Comparison of ENCODE assay signal across 20 cellular contexts in genomic region chr6:140230282-140230681, GRCh38.
DNase-seq lines count a peak whose midpoint lies in the region; ATAC-seq and TF ChIP-seq lines count a peak whose summit lies in the region.
"Had no signal": no experiment of that assay in that cellular context is flagged by ENCODE, and none has a peak within 500 bp of the region (broad histone marks: within the 10 kb centered on the region; RNA-seq: fewer than 3 reads in every experiment).

No MANE protein-coding gene starts in this region.

- POLR2A ChIA-PET in PC-3 (lab: Charles Lee; ENCODE audit: unreplicated experiment) = no interaction called here

- BruUV-seq in PC-3 (replicated peaks; lab: Mats Ljungman, UMichigan) = no TSS peak
- no TSS peak for BruUV-seq in Calu3 (replicated peaks; lab: Mats Ljungman, UMichigan)

- H3K4me1 ChIP-seq in PC-3 (ENCODE audit: insufficient read depth, low read length) = peaks cover 3% of the 10 kb centered on the region; the same call in 1 of the 2 replicates
- H3K4me1 ChIP-seq in lung (ENCODE audit: control insufficient read depth in 2 of 2, insufficient read depth in 2 of 2, low read length in 2 of 2) = no peaks in the 10 kb centered on the region

- H3K4me1 Mint-ChIP-seq in activated T-helper 17 cell treated with anti-CD3 and anti-CD28 coated beads, Interleukin-2, amount 50 U/mL, for 72 hours = no peaks in the 10 kb centered on the region
- no peaks in the 10 kb centered on the region for H3K4me1 Mint-ChIP-seq in Calu3 (ENCODE audit: low read depth, unreplicated experiment)
- H3K4me1 Mint-ChIP-seq: B cell had no signal

- H3K9me3 Mint-ChIP-seq in activated T-helper 17 cell treated with anti-CD3 and anti-CD28 coated beads, Interleukin-2, amount 50 U/mL, for 72 hours = peaks cover 18% of the 10 kb centered on the region
- peaks cover 9% of the 10 kb centered on the region for H3K9me3 Mint-ChIP-seq in Calu3 (ENCODE audit: low read depth, unreplicated experiment)

- no peaks in the 10 kb centered on the region for H3K27me3 ChIP-seq in PC-3 (ENCODE audit: low read length)
- no peaks in the 10 kb centered on the region for H3K27me3 ChIP-seq in lung (ENCODE audit: control insufficient read depth, insufficient read depth)
- H3K27me3 ChIP-seq: MG63 had no signal

- no peak overlapping the region for H3K4me3 Mint-ChIP-seq in activated T-helper 17 cell treated with anti-CD3 and anti-CD28 coated beads, Interleukin-2, amount 50 U/mL, for 72 hours
- no peak overlapping the region for H3K4me3 Mint-ChIP-seq in Calu3 (ENCODE audit: low read depth, unreplicated experiment)
- H3K4me3 Mint-ChIP-seq: B cell; CD4-positive, alpha-beta T cell had no signal

- H3K9me3 ChIP-seq in PC-3 (ENCODE audit: low read length) (no peaks in the 10 kb centered on the region), lung (ENCODE audit: control insufficient read depth in 2 of 2, insufficient read depth in 1 of 2, low read length in 1 of 2) (peaks cover 0 to 8% of the 10 kb centered on the region in 2 donors)

- CTCF ChIA-PET in PC-3 (lab: Charles Lee) (no interaction called here), Calu3 (lab: Charles Lee) (no interaction called here)

- no peaks in the 10 kb centered on the region for H3K36me3 Mint-ChIP-seq in activated T-helper 17 cell treated with anti-CD3 and anti-CD28 coated beads, Interleukin-2, amount 50 U/mL, for 72 hours (ENCODE audit: low read depth)
- no peaks in the 10 kb centered on the region for H3K36me3 Mint-ChIP-seq in Calu3 (ENCODE audit: insufficient read depth, unreplicated experiment)

- peaks cover 9% of the 10 kb centered on the region for H3K27me3 Mint-ChIP-seq in activated T-helper 17 cell treated with anti-CD3 and anti-CD28 coated beads, Interleukin-2, amount 50 U/mL, for 72 hours
- H3K27me3 Mint-ChIP-seq in Calu3 (ENCODE audit: unreplicated experiment) = no peaks in the 10 kb centered on the region
- H3K27me3 Mint-ChIP-seq: B cell had no signal

- no peak for TF ChIP-seq CTCF in PC-3 (conservative IDR thresholded peaks at IDR 0.05; ENCODE audit: low read depth, low read length)
- TF ChIP-seq CTCF in lung (IDR thresholded peaks at IDR 0.05; ENCODE audit: control extremely low read depth, extremely low read depth) = no peak
- no peak for TF ChIP-seq CTCF in Calu3 (IDR thresholded peaks at IDR 0.05; ENCODE audit: unreplicated experiment)

- H3K27ac ChIP-seq in PC-3 (ENCODE audit: low read length) = no peak overlapping the region
- H3K27ac ChIP-seq in lung (ENCODE audit: low read depth in 1 of 2, low read length in 1 of 2) = no peak overlapping the region
- H3K27ac ChIP-seq: 22Rv1, KMS-11, PC-9 had no signal

- intact Hi-C loops in PC-3 (cut with micrococcal nuclease) = no loop called here
- intact Hi-C loops in Calu3 (cut with micrococcal nuclease; ENCODE audit: unreplicated experiment) = no loop called here

- no peaks in the 10 kb centered on the region for H3K9me2 ChIP-seq in PC-3 (replicated peaks; ENCODE audit: low read length)

- no peak overlapping the region for H3K4me3 ChIP-seq in PC-3 (ENCODE audit: low read length)
- H3K4me3 ChIP-seq in lung = no peak overlapping the region
- H3K4me3 ChIP-seq: MG63, PC-9 had no signal

- 64 to 80% methylated on average over 2 of the region's 2 CpGs for WGBS in lung, 2 donors

- no peaks in the 10 kb centered on the region for H3F3A ChIP-seq in PC-3 (ENCODE audit: low read length, unreplicated experiment)

- H4K20me1 ChIP-seq in PC-3 (ENCODE audit: low read length) = no peaks in the 10 kb centered on the region

- ATAC-seq in PC-3 (peak; percentile 43), lung (ENCODE audit: insufficient read depth, low FRiP score) (no peak), HG03175 (IDR thresholded peaks at IDR 0.05; ENCODE audit: unreplicated experiment) (no peak)
- no peak for ATAC-seq in activated T-helper 17 cell treated with anti-CD3 and anti-CD28 coated beads, Interleukin-2, amount 50 U/mL, for 72 hours (replicated peaks)
- ATAC-seq: HepG2 had no signal

- H3K9ac ChIP-seq in PC-3 (ENCODE audit: low read length) = no peak overlapping the region
- H3K9ac ChIP-seq: KMS-11 had no signal

- peak overlapping the region; percentile 31; the same call in 1 of the 2 replicates for H3K4me2 ChIP-seq in PC-3 (ENCODE audit: low read length)
- H3K4me2 ChIP-seq: KMS-11, PC-9 had no signal

- no peak overlapping the region for H3K27ac Mint-ChIP-seq in activated T-helper 17 cell treated with anti-CD3 and anti-CD28 coated beads, Interleukin-2, amount 50 U/mL, for 72 hours
- H3K27ac Mint-ChIP-seq in Calu3 (ENCODE audit: unreplicated experiment) = no peak overlapping the region
- H3K27ac Mint-ChIP-seq: B cell; CD4-positive, alpha-beta T cell had no signal

- no peak overlapping the region for H2AFZ ChIP-seq in PC-3 (ENCODE audit: low read length)
- H2AFZ ChIP-seq: PC-9 had no signal

- H3K79me2 ChIP-seq in PC-3 (ENCODE audit: low read length) = no peaks in the 10 kb centered on the region

- H3K36me3 ChIP-seq in PC-3 (ENCODE audit: low read depth, low read length) = no peaks in the 10 kb centered on the region
- no peaks in the 10 kb centered on the region for H3K36me3 ChIP-seq in lung (ENCODE audit: control insufficient read depth in 2 of 2, insufficient read depth in 2 of 2, low read length in 2 of 2)
- H3K36me3 ChIP-seq: MG63 had no signal

- peak; percentile 13 for DNase-seq in DMS153 (lab: John Stamatoyannopoulos, UW)
- no peak for DNase-seq in DMS153 treated with DMSO at 0.1 percent for 48 hours (lab: John Stamatoyannopoulos, UW; ENCODE audit: unreplicated experiment)
- peak; percentile 33 for DNase-seq in PC-3
- DNase-seq in lung (ENCODE audit: low spot score) = peak; percentile 41
- no peak for DNase-seq in Calu3
- DNase-seq in stimulated activated CD4-positive, alpha-beta T cell treated with anti-CD3 and anti-CD28 coated beads, Interleukin-4, amount 100 ng/mL, for 24 hours = no peak
- DNase-seq: CD4-positive, alpha-beta T cell; DND-41; GOT3; MG63; NCI-H1092; NCI-H187; PC-9; SW 1271 had no signal

Comparison
In these comparisons a context has a peak if more than half of its experiments do, and no peak if none do; other contexts are left out.
1. DNase-seq: peak in DMS153 (single experiment), PC-3 (single experiment) and lung (single experiment); none in DMS153 treated with DMSO at 0.1 percent for 48 hours (single experiment), Calu3 (single experiment) and stimulated activated CD4-positive, alpha-beta T cell treated with anti-CD3 and anti-CD28 coated beads, Interleukin-4, amount 100 ng/mL, for 24 hours (single experiment).